In genomic region chrX:108199691-108200090, GRCh38 we compare ENCODE assay signal across 8 cellular contexts.
DNase-seq lines count a peak whose midpoint lies in the region; ATAC-seq and TF ChIP-seq lines count a peak whose summit lies in the region.

No MANE protein-coding gene starts in this region.

- 3 to 6% methylated on average over 4 of the region's 4 CpGs for WGBS in lung, 2 donors

- peak; percentile 36 for TF ChIP-seq CTCF in CD14-positive monocyte (IDR thresholded peaks at IDR 0.05)
- peak; percentile 59 for TF ChIP-seq CTCF in NB4 (IDR thresholded peaks at IDR 0.05; ENCODE audit: low read depth, low read length)
- TF ChIP-seq CTCF in lung (IDR thresholded peaks at IDR 0.05; ENCODE audit: control extremely low read depth, extremely low read depth) = peak; percentile 1

- no peak overlapping the region for H3K4me3 Mint-ChIP-seq in CD14-positive monocyte
- no peak overlapping the region for H3K4me3 Mint-ChIP-seq in activated T-helper 1 cell treated with anti-CD3 and anti-CD28 coated beads, Interleukin-12 subunit alpha, Interleukin-12 subunit beta, Interleukin-2, Interleukin-4 antibody, amounts not matched to agents 30 ng/mL and 10 ng/mL and 1 ng/mL, durations not matched to agents 14 hours and 24 hours and 36 hours

- ATAC-seq in GM18505 (IDR thresholded peaks at IDR 0.05; ENCODE audit: unreplicated experiment) (peak; percentile 50), lung (ENCODE audit: insufficient read depth, low FRiP score) (peak; percentile 48)

- H3K27ac Mint-ChIP-seq in CD14-positive monocyte = no peak overlapping the region
- no peak overlapping the region for H3K27ac Mint-ChIP-seq in activated T-helper 1 cell treated with anti-CD3 and anti-CD28 coated beads, Interleukin-12 subunit alpha, Interleukin-12 subunit beta, Interleukin-2, Interleukin-4 antibody, amounts not matched to agents 30 ng/mL and 10 ng/mL and 1 ng/mL, durations not matched to agents 14 hours and 24 hours and 36 hours

- no peaks in the 10 kb centered on the region for H3K4me1 ChIP-seq in lung (ENCODE audit: control insufficient read depth in 2 of 2, insufficient read depth in 2 of 2, low read length in 2 of 2)

- no peaks in the 10 kb centered on the region for H3K36me3 Mint-ChIP-seq in CD14-positive monocyte
- H3K36me3 Mint-ChIP-seq in activated T-helper 1 cell treated with anti-CD3 and anti-CD28 coated beads, Interleukin-12 subunit alpha, Interleukin-12 subunit beta, Interleukin-2, Interleukin-4 antibody, amounts not matched to agents 30 ng/mL and 10 ng/mL and 1 ng/mL, durations not matched to agents 14 hours and 24 hours and 36 hours (ENCODE audit: low read depth) = no peaks in the 10 kb centered on the region

- H3K36me3 ChIP-seq in lung (ENCODE audit: control insufficient read depth in 2 of 2, insufficient read depth in 2 of 2, low read length in 2 of 2) = no peaks in the 10 kb centered on the region

- no peak for DNase-seq in CD14-positive monocyte (ENCODE audit: low spot score)
- DNase-seq in NB4 (ENCODE audit: low read depth) = peak; percentile 22
- peak; percentile 56 for DNase-seq in astrocyte of the hippocampus (ENCODE audit: low read depth, low spot score)
- no peak for DNase-seq in lung (ENCODE audit: low spot score)
- DNase-seq in GOT3 (lab: John Stamatoyannopoulos, UW) = no peak
- no peak for DNase-seq in activated T-helper 1 cell treated with anti-CD3 and anti-CD28 coated beads, Interleukin-12 subunit alpha, Interleukin-12 subunit beta, Interleukin-2, Interleukin-4 antibody, amounts not matched to agents 30 ng/mL and 10 ng/mL and 1 ng/mL, durations not matched to agents 14 hours and 24 hours and 36 hours (ENCODE audit: low spot score)
- no peak for DNase-seq in NK-92 (lab: John Stamatoyannopoulos, UW; ENCODE audit: unreplicated experiment)

- intact Hi-C loops in CD14-positive monocyte (cut with micrococcal nuclease) = no loop called here
- intact Hi-C loops in activated T-helper 1 cell treated with anti-CD3 and anti-CD28 coated beads, Interleukin-12 subunit alpha, Interleukin-12 subunit beta, Interleukin-2, Interleukin-4 antibody, amounts not matched to agents 30 ng/mL and 10 ng/mL and 1 ng/mL, durations not matched to agents 14 hours and 24 hours and 36 hours (cut with micrococcal nuclease) = no loop called here

- H3K4me3 ChIP-seq in NB4 (ENCODE audit: low read depth, low read length) (no peak overlapping the region), lung (no peak overlapping the region)

- H3K27me3 Mint-ChIP-seq in CD14-positive monocyte (ENCODE audit: low read depth in 3 of 3) = peaks cover 4 to 7% (median 5%) of the 10 kb centered on the region in 3 donors
- peaks cover 2% of the 10 kb centered on the region for H3K27me3 Mint-ChIP-seq in activated T-helper 1 cell treated with anti-CD3 and anti-CD28 coated beads, Interleukin-12 subunit alpha, Interleukin-12 subunit beta, Interleukin-2, Interleukin-4 antibody, amounts not matched to agents 30 ng/mL and 10 ng/mL and 1 ng/mL, durations not matched to agents 14 hours and 24 hours and 36 hours (ENCODE audit: insufficient read depth)

- H3K9me3 ChIP-seq in lung (ENCODE audit: control insufficient read depth in 2 of 2, insufficient read depth in 1 of 2, low read length in 1 of 2) = no peaks in the 10 kb centered on the region

- TF ChIP-seq POLR2A in GM18505 (IDR thresholded peaks at IDR 0.05; ENCODE audit: borderline replicate concordance, extremely low read depth, insufficient read depth, insufficient read length) (no peak), NB4 (IDR thresholded peaks at IDR 0.05; ENCODE audit: extremely low read depth, insufficient read length) (no peak)

- no peak overlapping the region for H3K27ac ChIP-seq in lung (ENCODE audit: low read depth in 1 of 2, low read length in 1 of 2)

- no peaks in the 10 kb centered on the region for H3K4me1 Mint-ChIP-seq in CD14-positive monocyte
- no peaks in the 10 kb centered on the region for H3K4me1 Mint-ChIP-seq in activated T-helper 1 cell treated with anti-CD3 and anti-CD28 coated beads, Interleukin-12 subunit alpha, Interleukin-12 subunit beta, Interleukin-2, Interleukin-4 antibody, amounts not matched to agents 30 ng/mL and 10 ng/mL and 1 ng/mL, durations not matched to agents 14 hours and 24 hours and 36 hours (ENCODE audit: low read depth)

- H3K27me3 ChIP-seq in lung (ENCODE audit: control insufficient read depth, insufficient read depth) = no peaks in the 10 kb centered on the region

- peaks cover 0 to 2% (median 0%) of the 10 kb centered on the region in 7 donors for H3K9me3 Mint-ChIP-seq in CD14-positive monocyte
- no peaks in the 10 kb centered on the region for H3K9me3 Mint-ChIP-seq in activated T-helper 1 cell treated with anti-CD3 and anti-CD28 coated beads, Interleukin-12 subunit alpha, Interleukin-12 subunit beta, Interleukin-2, Interleukin-4 antibody, amounts not matched to agents 30 ng/mL and 10 ng/mL and 1 ng/mL, durations not matched to agents 14 hours and 24 hours and 36 hours

Comparison
In these comparisons a context has a peak if more than half of its experiments do, and no peak if none do; other contexts are left out.
1. DNase-seq: peak in NB4 (single experiment) and astrocyte of the hippocampus (single experiment); none in CD14-positive monocyte (single experiment), lung (single experiment), GOT3 (single experiment), activated T-helper 1 cell treated with anti-CD3 and anti-CD28 coated beads, Interleukin-12 subunit alpha, Interleukin-12 subunit beta, Interleukin-2, Interleukin-4 antibody, amounts not matched to agents 30 ng/mL and 10 ng/mL and 1 ng/mL, durations not matched to agents 14 hours and 24 hours and 36 hours (single experiment) and NK-92 (single experiment).
2. CTCF ChIP-seq: peak in every context shown above with its lines; median percentile 59 in NB4; 36 in CD14-positive monocyte; 1 in lung.